ENCODE assay signal across 8 cellular contexts in the genomic region with DNA sequence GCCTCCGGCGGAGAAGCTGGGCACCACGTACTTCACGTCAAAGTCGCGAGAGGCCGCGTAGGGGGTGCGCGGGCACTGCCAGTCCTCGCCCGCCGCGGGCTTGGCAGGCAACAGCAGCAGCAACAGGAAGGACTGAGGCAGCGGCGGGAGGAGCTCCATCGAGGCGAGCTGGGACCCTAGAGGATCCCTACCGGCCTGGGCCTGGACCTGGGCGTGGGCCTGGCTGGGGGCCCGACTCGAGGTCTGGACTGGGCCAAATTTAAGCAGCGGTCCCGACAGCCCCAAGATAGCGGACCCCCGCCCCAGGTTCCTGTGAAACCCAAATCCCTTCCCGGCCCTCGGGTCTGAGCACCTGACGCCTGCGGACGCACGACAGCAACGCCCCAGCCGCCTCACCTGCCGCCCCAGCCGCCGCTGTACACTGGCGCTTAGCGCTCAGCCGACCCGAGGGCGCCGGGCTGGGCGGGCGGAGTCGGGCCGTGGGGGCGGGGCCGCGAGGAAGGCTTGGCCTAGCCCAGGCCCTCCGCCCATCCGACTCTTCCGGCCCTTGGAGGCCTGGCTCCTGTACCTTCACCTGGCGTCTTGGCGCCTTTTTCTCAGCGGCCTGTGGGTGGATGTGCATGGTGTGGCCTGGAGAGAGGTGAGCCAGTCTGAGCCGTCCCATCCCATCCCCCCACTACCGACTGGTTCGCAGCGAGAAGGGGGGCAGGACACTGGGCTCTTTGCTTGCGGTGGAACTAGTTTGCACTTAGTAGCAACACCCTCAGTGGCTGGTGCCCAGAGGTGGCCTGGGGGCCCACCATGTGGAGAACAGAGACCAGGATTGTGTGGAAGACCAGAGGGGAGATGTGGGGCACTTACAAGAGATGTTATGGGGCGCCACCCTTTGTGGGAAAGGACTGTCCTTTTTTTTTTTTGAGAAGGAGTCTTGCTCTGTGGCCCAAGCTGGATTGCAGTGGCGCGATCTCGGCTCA. TPM values are rescaled to one million over a fixed set of nuclear protein-coding genes. Genes with fewer than 3 reads are reported as not detected.
DNase-seq lines count a peak whose midpoint lies in the region; ATAC-seq, FAIRE-seq and TF ChIP-seq lines count a peak whose summit lies in the region.

A gene (minus strand): TSS at position 423 of the 974 bp plus-strand sequence. CDS start 264 bp downstream, at position 159.

- no peaks in the 10 kb centered on the region for H3K27me3 ChIP-seq in K562 (ENCODE audit: control insufficient read depth in 2 of 2, insufficient read depth in 2 of 2, low read length in 2 of 2)

- intact Hi-C loops in K562 (cut with micrococcal nuclease), result loop anchor here (10.0 kb wide), 1 partner anchor 349 kb away; a partner anchor contains a TSS

- DNase-seq in T-helper 22 cell (ENCODE audit: low read depth) (peak; percentile 70), K562 (ENCODE audit: extremely low read depth in 1 of 4, low spot score in 3 of 4) (peak; percentile 89 to 93 (median 90)), kidney tubule cell (ENCODE audit: low spot score) (peak; percentile 91), HK-2 (ENCODE audit: unreplicated experiment) (no peak), Kasumi-1 (lab: John Stamatoyannopoulos, UW) (no peak)
- DNase-seq in stimulated activated CD4-positive, alpha-beta T cell treated with anti-CD3 and anti-CD28 coated beads, TNF-alpha, amount 100 ng/mL, for 1 hour (ENCODE audit: low read depth in 3 of 3, low spot score in 1 of 3), result peak; percentile 35 to 74 (median 64)

- no peaks in the 10 kb centered on the region for H4K20me1 ChIP-seq in K562 (replicated peaks; ENCODE audit: control insufficient read depth, insufficient read depth, low read length)

- H3K4me3 ChIP-seq in K562, result peak within 1 kb of the TSS; percentile 40

- TF ChIP-seq POLR2A in K562 (conservative IDR thresholded peaks at IDR 0.05), result peak; percentile 71

- in situ Hi-C loops in K562 (cut with MboI), result no loop called here

- H2AFZ ChIP-seq in K562 (ENCODE audit: low read depth, low read length), result peak within 1 kb of the TSS; percentile 73

- peak within 1 kb of the TSS; percentile 83 for H3K4me2 ChIP-seq in K562 (ENCODE audit: insufficient read depth, low read length)

- POLR2A ChIA-PET in K562 (lab: Yijun Ruan, JAX), result interaction anchor here (1.3 kb wide), 1 partner anchor 101 kb away, joined by 4 read pairs; a partner anchor contains a TSS

- WGBS in K562 (ENCODE audit: insufficient coverage, low coverage, missing lambda C conversion rate), result 1% methylated on average over 14 of the region's 65 CpGs

- no peaks in the 10 kb centered on the region for H3K9me1 ChIP-seq in K562 (ENCODE audit: control insufficient read depth, insufficient read depth, low read length)

- H3K79me2 ChIP-seq in K562 (ENCODE audit: control insufficient read depth, insufficient read depth, low read length), result peaks cover 27% of the 10 kb centered on the region

- H3K4me1 ChIP-seq in K562 (replicated peaks in 1 of 2; ENCODE audit: control insufficient read depth in 2 of 2, insufficient read depth in 2 of 2, low read length in 2 of 2), result peaks cover 39 to 74% of the 10 kb centered on the region in 2 experiments

- no peak for TF ChIP-seq RAD21 in K562 (CRISPR knock-in tag; conservative IDR thresholded peaks at IDR 0.05 in 1 of 2, IDR thresholded peaks at IDR 0.05 in 1 of 2)

- H3K9ac ChIP-seq in K562 (ENCODE audit: insufficient read depth in 1 of 2, low read depth in 2 of 2, low read length in 2 of 2), result peak within 1 kb of the TSS; percentile 79 to 92

- peak within 1 kb of the TSS; percentile 82 for H3K27ac ChIP-seq in K562 (ENCODE audit: extremely low read depth, low read depth, low read length)

- BruUV-seq in K562 (replicated peaks; lab: Mats Ljungman, UMichigan), result TSS peak; percentile 91

- ATAC-seq in GM18861 (IDR thresholded peaks at IDR 0.05; ENCODE audit: unreplicated experiment) (peak; percentile 60), HG03196 (IDR thresholded peaks at IDR 0.05; ENCODE audit: unreplicated experiment) (peak; percentile 58), K562 (peak; percentile 94)

- no peak for TF ChIP-seq CTCF in K562 (IDR thresholded peaks at IDR 0.05 in 2 of 3, conservative IDR thresholded peaks at IDR 0.05 in 1 of 3; ENCODE audit: insufficient read depth in 2 of 3, low read depth in 1 of 3, low read length in 3 of 3)

- peaks cover under 1% of the 10 kb centered on the region; the same call in 2 of the 3 replicates for H3K36me3 ChIP-seq in K562 (ENCODE audit: control insufficient read depth, insufficient read depth, low read length)

- no peaks in the 10 kb centered on the region for H3K9me3 ChIP-seq in K562 (replicated peaks; ENCODE audit: control insufficient read depth, insufficient read depth, low read depth, low read length)

- CTCF ChIA-PET in K562 (lab: Yijun Ruan, JAX; ENCODE audit: low intra/inter-chr PET ratio), result no interaction called here

- TF ChIP-seq EP300 in K562 (IDR thresholded peaks at IDR 0.05; ENCODE audit: low read length), result no peak

- FAIRE-seq in K562 (lab: Jason Lieb, UNC), result peak; percentile 75

TF ChIP-seq in K562, 482 proteins besides CTCF, POLR2A, EP300 and RAD21 (continues in another document):
- 0 out of 2 replicates have a peak, but pooled peaks have one; percentile 42 for TF ChIP-seq FOXP1 (CRISPR knock-in tag; IDR thresholded peaks at IDR 0.05)
- TF ChIP-seq, protein P1, sequence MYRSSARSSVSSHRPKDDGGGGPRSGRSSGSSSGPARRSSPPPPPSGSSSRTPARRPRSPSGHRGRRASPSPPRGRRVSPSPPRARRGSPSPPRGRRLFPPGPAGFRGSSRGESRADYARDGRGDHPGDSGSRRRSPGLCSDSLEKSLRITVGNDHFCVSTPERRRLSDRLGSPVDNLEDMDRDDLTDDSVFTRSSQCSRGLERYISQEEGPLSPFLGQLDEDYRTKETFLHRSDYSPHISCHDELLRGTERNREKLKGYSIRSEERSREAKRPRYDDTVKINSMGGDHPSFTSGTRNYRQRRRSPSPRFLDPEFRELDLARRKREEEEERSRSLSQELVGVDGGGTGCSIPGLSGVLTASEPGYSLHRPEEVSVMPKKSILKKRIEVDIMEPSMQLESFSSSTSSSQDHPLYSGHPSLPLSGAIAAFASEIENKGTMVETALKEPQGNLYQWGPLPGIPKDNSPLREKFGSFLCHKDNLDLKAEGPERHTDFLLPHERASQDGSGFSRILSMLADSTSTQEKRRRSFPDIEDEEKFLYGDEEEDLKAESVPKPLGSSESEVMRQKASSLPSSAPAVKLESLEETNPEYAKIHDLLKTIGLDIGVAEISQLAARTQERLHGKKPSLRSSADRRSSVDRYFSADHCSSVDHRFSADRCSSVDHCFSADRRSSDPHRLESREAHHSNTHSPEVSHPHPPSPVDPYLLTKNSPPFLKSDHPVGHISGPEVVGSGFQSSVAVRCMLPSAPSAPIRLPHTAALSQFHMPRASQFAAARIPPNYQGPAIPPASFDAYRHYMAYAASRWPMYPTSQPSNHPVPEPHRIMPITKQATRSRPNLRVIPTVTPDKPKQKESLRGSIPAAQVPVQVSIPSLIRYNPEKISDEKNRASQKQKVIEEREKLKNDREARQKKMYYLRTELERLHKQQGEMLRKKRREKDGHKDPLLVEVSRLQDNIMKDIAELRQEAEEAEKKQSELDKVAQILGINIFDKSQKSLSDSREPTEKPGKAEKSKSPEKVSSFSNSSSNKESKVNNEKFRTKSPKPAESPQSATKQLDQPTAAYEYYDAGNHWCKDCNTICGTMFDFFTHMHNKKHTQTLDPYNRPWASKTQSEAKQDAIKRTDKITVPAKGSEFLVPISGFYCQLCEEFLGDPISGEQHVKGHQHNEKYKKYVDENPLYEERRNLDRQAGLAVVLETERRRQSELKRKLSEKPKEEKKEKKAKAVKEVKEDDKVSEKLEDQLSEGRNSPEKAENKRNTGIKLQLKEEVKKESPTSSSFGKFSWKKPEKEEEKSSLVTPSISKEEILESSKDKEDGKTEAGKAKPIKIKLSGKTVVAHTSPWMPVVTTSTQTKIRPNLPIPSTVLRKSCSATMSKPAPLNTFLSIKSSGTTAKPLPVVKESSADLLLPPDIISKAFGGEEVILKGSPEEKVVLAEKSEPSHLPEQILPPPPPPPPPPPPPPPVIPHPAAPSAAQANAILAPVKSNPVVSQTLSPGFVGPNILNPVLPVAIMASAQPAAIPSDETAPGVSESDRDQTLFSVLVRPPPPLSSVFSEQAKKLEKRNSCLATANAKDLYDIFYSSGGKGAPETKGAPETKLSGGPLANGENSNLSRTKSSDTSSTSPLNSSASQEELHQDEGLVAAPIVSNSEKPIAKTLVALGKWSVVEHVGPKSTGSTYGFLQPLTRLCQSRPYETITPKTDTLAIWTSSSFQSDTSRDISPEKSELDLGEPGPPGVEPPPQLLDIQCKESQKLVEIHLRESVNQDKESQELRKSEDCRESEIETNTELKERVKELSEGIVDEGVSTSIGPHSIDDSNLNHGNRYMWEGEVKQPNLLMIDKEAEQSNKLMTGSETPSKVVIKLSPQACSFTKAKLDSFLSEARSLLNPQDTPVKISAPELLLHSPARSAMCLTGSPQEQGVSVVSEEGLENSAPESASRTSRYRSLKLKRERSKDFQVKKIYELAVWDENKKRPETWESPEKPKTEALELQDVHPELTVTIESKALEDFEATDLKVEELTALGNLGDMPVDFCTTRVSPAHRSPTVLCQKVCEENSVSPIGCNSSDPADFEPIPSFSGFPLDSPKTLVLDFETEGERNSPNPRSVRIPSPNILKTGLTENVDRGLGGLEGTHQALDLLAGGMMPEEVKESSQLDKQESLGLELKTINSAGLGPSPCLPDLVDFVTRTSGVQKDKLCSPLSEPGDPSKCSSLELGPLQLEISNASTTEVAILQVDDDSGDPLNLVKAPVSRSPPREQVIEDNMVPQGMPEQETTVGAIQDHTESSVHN (IDR thresholded peaks at IDR 0.05; ENCODE audit: borderline replicate concordance in 1 of 2, low read depth in 1 of 2), result no peak
- no peak for TF ChIP-seq ZNF780A (CRISPR knock-in tag; IDR thresholded peaks at IDR 0.05)

RNA-seq across cellular contexts. Expression of the gene that starts here (rescaled TPM):
- 33.5 and 111 TPM in 2 replicates for total RNA-seq in K562 (2011; cell fraction: chromatin; rRNA removed; ENCODE audit: low replicate concordance)
- total RNA-seq in K562 (2011; cell fraction: nucleolus; rRNA removed), result 67.0 and 71.2 TPM in 2 replicates
- total RNA-seq in K562 (2011; cell fraction: nucleoplasm; rRNA removed), result 41.4 and 44.9 TPM in 2 replicates
- total RNA-seq in K562 (2014; rRNA removed) (3.8 and 3.9 TPM in 2 replicates), K562 (2014; rRNA removed; fragmentation: Illumina TruSeq; extraction: Trizol) (1.3 and 1.9 TPM in 2 replicates), K562 (2015; rRNA removed; fragmentation: Illumina TruSeq; extraction: Trizol) (2.0 TPM in 2 replicates), K562 (2021) (8.1 and 9.1 TPM in 2 replicates)
- polyA plus RNA-seq in K562 (2011; rRNA removed) (10.0 and 12.5 TPM in 2 replicates), K562 (2014; fragmentation: Illumina TruSeq; extraction: Trizol) (4.2 and 5.3 TPM in 2 replicates), K562 (2014; fragmentation: Nextera tagmentation; extraction: Ambion mirVana) (1 to 10 TPM; 2.6 to 2.7 TPM), K562 (2014; rRNA removed) (5.3 and 10.1 TPM in 2 replicates)
- polyA plus RNA-seq in K562 (2011; cell fraction: cytosol; rRNA removed), result 8.7 and 12.9 TPM in 2 replicates
- 108 and 157 TPM in 2 replicates for polyA plus RNA-seq in K562 (2011; cell fraction: nucleus; rRNA removed)
- polyA plus RNA-seq in K562 (2012), result 5.8 and 7.3 TPM in 2 replicates
- 5.6 and 6.5 TPM in 2 replicates for polyA minus RNA-seq in K562 (2011; rRNA and poly(A)+ RNA removed)
- 6.6 and 7.5 TPM in 2 replicates for polyA minus RNA-seq in K562 (2011; cell fraction: cytosol; rRNA and poly(A)+ RNA removed)
- polyA minus RNA-seq in K562 (2011; cell fraction: nucleus; rRNA and poly(A)+ RNA removed), result 24.5 and 26.3 TPM in 2 replicates

Comparison
In these comparisons a context has a peak if more than half of its experiments do, and no peak if none do; other contexts are left out.
1. DNase-seq: peak in T-helper 22 cell (single experiment), K562 (4 of 4), kidney tubule cell (single experiment) and stimulated activated CD4-positive, alpha-beta T cell treated with anti-CD3 and anti-CD28 coated beads, TNF-alpha, amount 100 ng/mL, for 1 hour (3 of 3); none in HK-2 (single experiment) and Kasumi-1 (0 of 2).
2. Peak in every context shown above with its lines, with median percentiles within 50 percentile points of each other: ATAC-seq.